In the genomic region with DNA sequence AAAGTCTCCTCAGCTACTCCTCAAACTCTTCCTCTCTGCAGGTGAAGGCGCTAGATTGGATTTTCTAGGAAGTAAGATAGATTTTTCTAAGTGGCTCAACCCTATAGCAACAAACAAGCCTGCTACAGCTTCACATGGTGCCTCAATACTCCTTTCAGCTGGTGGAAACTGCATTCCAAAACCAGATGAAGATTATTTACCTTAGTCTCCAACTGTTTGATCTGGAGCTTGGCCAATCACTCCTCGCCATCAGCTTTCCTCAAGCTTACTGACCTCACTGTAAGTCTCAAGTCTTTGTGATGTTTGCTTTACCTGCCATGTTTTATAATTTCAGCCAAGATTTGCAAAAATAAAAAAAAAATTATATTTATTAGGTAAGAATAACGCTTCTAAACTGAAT, we compare ENCODE assay signal across 23 cellular contexts.
DNase-seq lines count a peak whose midpoint lies in the region; ATAC-seq and TF ChIP-seq lines count a peak whose summit lies in the region.
"Had no signal": no experiment of that assay in that cellular context is flagged by ENCODE, and none has a peak within 500 bp of the region (broad histone marks: within the 10 kb centered on the region; RNA-seq: fewer than 3 reads in every experiment).

No MANE protein-coding gene starts in this region.

- peaks cover 18% of the 10 kb centered on the region for H3K4me1 ChIP-seq in ACC112 (ENCODE audit: control insufficient read depth, insufficient read depth, low read length, unreplicated experiment)
- H3K4me1 ChIP-seq in lower lobe of right lung = peaks cover 5% of the 10 kb centered on the region
- H3K4me1 ChIP-seq: right atrium auricular region had no signal

- peak; percentile 55 for DNase-seq in LNCaP clone FGC (ENCODE audit: low read depth)
- DNase-seq in brain microvascular endothelial cell = peak; percentile 71
- DNase-seq in lower lobe of right lung = peak; percentile 61
- DNase-seq in NCI-H187 treated with DMSO at 0.1 percent for 48 hours (lab: John Stamatoyannopoulos, UW) = no peak
- DNase-seq in DMS 273 (lab: John Stamatoyannopoulos, UW; ENCODE audit: unreplicated experiment) = no peak
- no peak for DNase-seq in amniotic stem cell (lab: John Stamatoyannopoulos, UW)
- DNase-seq in AG20443 (ENCODE audit: low spot score) = no peak
- DNase-seq: activated CD4-positive, alpha-beta T cell treated with anti-CD3 and anti-CD28 coated beads for 36 hours; activated gamma-delta T cell; effector CD4-positive, alpha-beta T cell; erythroblast; GM23248; head of caudate nucleus; HFFc6; NCI-H1092; NCI-H2081; NCI-H226; stimulated activated CD4-positive, alpha-beta T cell treated with anti-CD3 and anti-CD28 coated beads, Interleukin-12 subunit alpha, Interleukin-12 subunit beta, amount 100 ng/mL, for 4 hours; stimulated activated CD4-positive, alpha-beta T cell treated with anti-CD3 and anti-CD28 coated beads, Interleukin-4, amount 100 ng/mL, for 1 hour; trophoblast cell had no signal

- intact Hi-C loops in lower lobe of right lung (cut with DNase I) = no loop called here

- H3K27ac ChIP-seq in ACC112 (ENCODE audit: low read depth, low read length) (no peak overlapping the region), brain microvascular endothelial cell (no peak overlapping the region), lower lobe of right lung (no peak overlapping the region)
- H3K27ac ChIP-seq: GM23248, right atrium auricular region had no signal

- TF ChIP-seq CTCF in LNCaP clone FGC (IDR thresholded peaks at IDR 0.05; ENCODE audit: control insufficient read depth, extremely low read depth, insufficient read depth) (no peak), brain microvascular endothelial cell (IDR thresholded peaks at IDR 0.05; ENCODE audit: low read depth, low read length, missing control alignments) (no peak), lower lobe of right lung (IDR thresholded peaks at IDR 0.05) (no peak)

- H3K79me2 ChIP-seq in ACC112 (ENCODE audit: control insufficient read depth, insufficient read depth, low read length, unreplicated experiment) = no peaks in the 10 kb centered on the region

- H3K36me3 ChIP-seq in ACC112 (ENCODE audit: insufficient read depth, low read length) = no peaks in the 10 kb centered on the region
- no peaks in the 10 kb centered on the region for H3K36me3 ChIP-seq in brain microvascular endothelial cell (replicated peaks)
- no peaks in the 10 kb centered on the region for H3K36me3 ChIP-seq in lower lobe of right lung
- H3K36me3 ChIP-seq: right atrium auricular region had no signal

- in situ Hi-C loops in brain microvascular endothelial cell (cut with HindIII; ENCODE audit: low pct_ligation_motif_present, low sequenced_read_pairs) = no loop called here

- H3K27me3 ChIP-seq in ACC112 (ENCODE audit: insufficient read depth, low read length) = no peaks in the 10 kb centered on the region
- H3K27me3 ChIP-seq in brain microvascular endothelial cell (replicated peaks) = no peaks in the 10 kb centered on the region
- H3K27me3 ChIP-seq in lower lobe of right lung (ENCODE audit: low read depth) = no peaks in the 10 kb centered on the region
- H3K27me3 ChIP-seq: right atrium auricular region had no signal

- H3K9me3 ChIP-seq in lower lobe of right lung = no peaks in the 10 kb centered on the region
- H3K9me3 ChIP-seq: right atrium auricular region had no signal

- ATAC-seq in lower lobe of right lung = peak; percentile 91 to 92
- ATAC-seq: activated CD4-positive, alpha-beta T cell treated with anti-CD3 and anti-CD28 coated beads for 36 hours; stimulated activated effector memory CD8-positive, alpha-beta T cell treated with anti-CD3 and anti-CD28 coated beads, Interleukin-12 subunit alpha, Interleukin-12 subunit beta, amount 100 ng/mL, for 72 hours had no signal

- H2AFZ ChIP-seq in ACC112 (ENCODE audit: low read length, unreplicated experiment) = peak overlapping the region; percentile 49
- H2AFZ ChIP-seq: GM23248 had no signal

- H3K4me3 ChIP-seq in ACC112 (ENCODE audit: low read depth, low read length) = no peak overlapping the region
- H3K4me3 ChIP-seq in LNCaP clone FGC (ENCODE audit: low read depth, low read length) = no peak overlapping the region
- no peak overlapping the region for H3K4me3 ChIP-seq in brain microvascular endothelial cell (ENCODE audit: low read depth, low read length)
- no peak overlapping the region for H3K4me3 ChIP-seq in lower lobe of right lung
- H3K4me3 ChIP-seq: GM23248, right atrium auricular region had no signal

Comparison
In these comparisons a context has a peak if more than half of its experiments do, and no peak if none do; other contexts are left out.
1. DNase-seq: peak in LNCaP clone FGC (single experiment), brain microvascular endothelial cell (single experiment) and lower lobe of right lung (single experiment); none in NCI-H187 treated with DMSO at 0.1 percent for 48 hours (single experiment), DMS 273 (single experiment), amniotic stem cell (single experiment) and AG20443 (single experiment).